ENCODE assay signal across 1 cellular context in genomic region chr19:3609779-3610719, GRCh38.
TF ChIP-seq lines count a peak whose summit lies in the region.

No MANE protein-coding gene starts in this region.

TF ChIP-seq in HCT116, 20 proteins besides CTCF, POLR2A, EP300 and RAD21:
- TF ChIP-seq POLR2AphosphoS5 (IDR thresholded peaks at IDR 0.05; ENCODE audit: low read depth, low read length) (0 out of 2 replicates have a peak, but pooled peaks have one; percentile 14), EGR1 (IDR thresholded peaks at IDR 0.05; ENCODE audit: low read depth) (no peak)
TF ChIP-seq in HCT116: peak in this region for 1.
